Comparison of ENCODE assay signal across 8 cellular contexts in genomic region chr3:172836390-172836997, GRCh38.
DNase-seq lines count a peak whose midpoint lies in the region; ATAC-seq and TF ChIP-seq lines count a peak whose summit lies in the region.

No MANE protein-coding gene starts in this region.

- TF ChIP-seq CTCF in MCF 10A (IDR thresholded peaks at IDR 0.05; ENCODE audit: unreplicated experiment): peak; percentile 56

- peak; percentile 65 for ATAC-seq in HG03103 (IDR thresholded peaks at IDR 0.05; ENCODE audit: low read depth, unreplicated experiment)
- ATAC-seq in HG02588 (IDR thresholded peaks at IDR 0.05; ENCODE audit: unreplicated experiment): no peak

- intact Hi-C loops in MCF 10A (cut with micrococcal nuclease): loop anchor here (1.0 kb wide), 1 partner anchor 210 kb away; no protein-coding TSS in a partner anchor

- POLR2A ChIA-PET in MCF 10A (lab: Yijun Ruan, JAX): no interaction called here

- H3K4me1 Mint-ChIP-seq in MCF 10A (ENCODE audit: insufficient read depth, unreplicated experiment): no peaks in the 10 kb centered on the region

- H3K27me3 Mint-ChIP-seq in MCF 10A (ENCODE audit: insufficient read depth, unreplicated experiment): peaks cover 63% of the 10 kb centered on the region

- H3K27ac Mint-ChIP-seq in MCF 10A (ENCODE audit: low read depth, unreplicated experiment): no peak overlapping the region

- no peak overlapping the region for H3K4me3 Mint-ChIP-seq in MCF 10A (ENCODE audit: unreplicated experiment)

- BruUV-seq in MCF 10A (replicated peaks; lab: Mats Ljungman, UMichigan): no TSS peak

- H3K36me3 Mint-ChIP-seq in MCF 10A (ENCODE audit: insufficient read depth, unreplicated experiment): no peaks in the 10 kb centered on the region

- CTCF ChIA-PET in MCF 10A (lab: Yijun Ruan, JAX): interaction anchor here (0.6 to 2.5 kb wide), 9 partner anchors 9 to 209 kb away, joined by 3 to 10 read pairs (median 3); no protein-coding TSS in a partner anchor

- DNase-seq in stimulated activated CD4-positive, alpha-beta T cell treated with anti-CD3 and anti-CD28 coated beads, Interleukin-15, amount 100 ng/mL, for 24 hours: peak; percentile 42
- DNase-seq in stimulated activated CD4-positive, alpha-beta T cell treated with anti-CD3 and anti-CD28 coated beads, Interleukin-4, amount 100 ng/mL, for 1 hour: no peak
- DNase-seq in NCI-H526 (lab: John Stamatoyannopoulos, UW) (peak; percentile 32 to 71), MCF 10A (ENCODE audit: unreplicated experiment) (peak; percentile 76), left kidney (ENCODE audit: low read depth, low spot score) (peak; percentile 69), MV-4-11 (lab: John Stamatoyannopoulos, UW) (no peak)

- no peaks in the 10 kb centered on the region for H3K9me3 Mint-ChIP-seq in MCF 10A (ENCODE audit: unreplicated experiment)

Comparison
In these comparisons a context has a peak if more than half of its experiments do, and no peak if none do; other contexts are left out.
1. DNase-seq: peak in stimulated activated CD4-positive, alpha-beta T cell treated with anti-CD3 and anti-CD28 coated beads, Interleukin-15, amount 100 ng/mL, for 24 hours (single experiment), NCI-H526 (2 of 2), MCF 10A (single experiment) and left kidney (single experiment); none in stimulated activated CD4-positive, alpha-beta T cell treated with anti-CD3 and anti-CD28 coated beads, Interleukin-4, amount 100 ng/mL, for 1 hour (single experiment) and MV-4-11 (single experiment).